13 cellular contexts compared by ENCODE assay signal in genomic region chr3:55607844-55608243, GRCh38.
DNase-seq lines count a peak whose midpoint lies in the region; ATAC-seq and TF ChIP-seq lines count a peak whose summit lies in the region.
"Had no signal": no experiment of that assay in that cellular context is flagged by ENCODE, and none has a peak within 500 bp of the region (broad histone marks: within the 10 kb centered on the region; RNA-seq: fewer than 3 reads in every experiment).

No MANE protein-coding gene starts in this region.

- H3K23ac ChIP-seq in neuronal stem cell (ENCODE audit: low read depth, low read length, poor library complexity), result no peak overlapping the region

- H3K14ac ChIP-seq in neuronal stem cell (ENCODE audit: low read length), result no peak overlapping the region

- no peak overlapping the region for H3K4ac ChIP-seq in neuronal stem cell (ENCODE audit: low read length)

- no peaks in the 10 kb centered on the region for H3K36me3 Mint-ChIP-seq in activated CD4-positive, alpha-beta memory T cell treated with anti-CD3 and anti-CD28 coated beads for 36 hours

- H3K36me3 ChIP-seq in neuronal stem cell (replicated peaks in 1 of 2; ENCODE audit: control insufficient read depth in 2 of 2, insufficient read depth in 2 of 2, low read length in 2 of 2), result no peaks in the 10 kb centered on the region
- H3K36me3 ChIP-seq in heart left ventricle, result no peaks in the 10 kb centered on the region
- H3K36me3 ChIP-seq: BLaER1, upper lobe of left lung had no signal

- ATAC-seq in GM18511 (IDR thresholded peaks at IDR 0.05; ENCODE audit: unreplicated experiment) (peak; percentile 73), HG03039 (IDR thresholded peaks at IDR 0.05; ENCODE audit: unreplicated experiment) (peak; percentile 85), heart left ventricle (no peak)
- ATAC-seq: PC-3 had no signal

- H3K18ac ChIP-seq in neuronal stem cell (ENCODE audit: low read length), result no peak overlapping the region

- no peak overlapping the region for H4K91ac ChIP-seq in neuronal stem cell (ENCODE audit: low read depth, low read length, poor library complexity)

- H2BK15ac ChIP-seq in neuronal stem cell (ENCODE audit: low read length), result no peak overlapping the region

- no peak overlapping the region for H3K4me3 ChIP-seq in neuronal stem cell (ENCODE audit: low read length in 2 of 2)
- H3K4me3 ChIP-seq in heart left ventricle, result no peak overlapping the region
- H3K4me3 ChIP-seq: BLaER1, upper lobe of left lung had no signal

- no peak overlapping the region for H2AFZ ChIP-seq in neuronal stem cell (ENCODE audit: low read length)

- no peak overlapping the region for H3K4me2 ChIP-seq in neuronal stem cell (ENCODE audit: insufficient read depth, low read length, poor library complexity, severe bottlenecking)
- H3K4me2 ChIP-seq: BLaER1 had no signal

- H2BK12ac ChIP-seq in neuronal stem cell (ENCODE audit: low read length), result no peak overlapping the region

- no peak overlapping the region for H4K8ac ChIP-seq in neuronal stem cell (ENCODE audit: low read depth, low read length)

- H2BK120ac ChIP-seq in neuronal stem cell (ENCODE audit: low read depth, low read length), result no peak overlapping the region

- H3K4me3 Mint-ChIP-seq in activated CD4-positive, alpha-beta memory T cell treated with anti-CD3 and anti-CD28 coated beads for 36 hours, result no peak overlapping the region

- no peak overlapping the region for H2AK5ac ChIP-seq in neuronal stem cell (ENCODE audit: low read depth, low read length)

- no peaks in the 10 kb centered on the region for H3K27me3 Mint-ChIP-seq in activated CD4-positive, alpha-beta memory T cell treated with anti-CD3 and anti-CD28 coated beads for 36 hours

- H3K79me1 ChIP-seq in neuronal stem cell (ENCODE audit: low read depth, low read length), result no peaks in the 10 kb centered on the region

- H3K27ac Mint-ChIP-seq in activated CD4-positive, alpha-beta memory T cell treated with anti-CD3 and anti-CD28 coated beads for 36 hours, result no peak overlapping the region

- H3K9me3 ChIP-seq in neuronal stem cell (replicated peaks in 1 of 2; ENCODE audit: control insufficient read depth in 2 of 2, insufficient read depth in 1 of 2, low read depth in 1 of 2, low read length in 2 of 2), result no peaks in the 10 kb centered on the region
- H3K9me3 ChIP-seq in heart left ventricle, result no peaks in the 10 kb centered on the region
- H3K9me3 ChIP-seq: BLaER1, upper lobe of left lung had no signal

- WGBS in neuronal stem cell (ENCODE audit: extremely low coverage in 2 of 2, insufficient read length in 2 of 2, insufficient replicate concordance in 1 of 2), 2 donors, result no CpG with 5 or more reads among the region's 6 CpGs
- whole genome bisulfite sequencing in heart left ventricle, 4 donors, result 78 to 91% (median 84%) methylated on average over 6 of the region's 6 CpGs

- CTCF ChIA-PET in activated CD4-positive, alpha-beta memory T cell treated with anti-CD3 and anti-CD28 coated beads for 36 hours (lab: Charles Lee), result no interaction called here

- no peaks in the 10 kb centered on the region for H3K4me1 Mint-ChIP-seq in activated CD4-positive, alpha-beta memory T cell treated with anti-CD3 and anti-CD28 coated beads for 36 hours (ENCODE audit: low read depth)

- H3K9ac ChIP-seq in neuronal stem cell (ENCODE audit: low read depth, low read length, poor library complexity), result no peak overlapping the region
- H3K9ac ChIP-seq: BLaER1 had no signal

- TF ChIP-seq POLR2A in heart left ventricle (IDR thresholded peaks at IDR 0.05), result no peak

- peaks cover 0 to 10% of the 10 kb centered on the region in 2 donors for H3K4me1 ChIP-seq in neuronal stem cell (ENCODE audit: control insufficient read depth in 2 of 2, insufficient read depth in 1 of 2, low read depth in 1 of 2, low read length in 2 of 2)
- no peaks in the 10 kb centered on the region for H3K4me1 ChIP-seq in heart left ventricle
- H3K4me1 ChIP-seq: BLaER1 had no signal

- H3K9me3 Mint-ChIP-seq in activated CD4-positive, alpha-beta memory T cell treated with anti-CD3 and anti-CD28 coated beads for 36 hours, result peaks cover 2% of the 10 kb centered on the region

- H2BK5ac ChIP-seq in neuronal stem cell (ENCODE audit: low read length), result no peak overlapping the region

- POLR2A ChIA-PET in activated CD4-positive, alpha-beta memory T cell treated with anti-CD3 and anti-CD28 coated beads for 36 hours (lab: Charles Lee), result no interaction called here

- TF ChIP-seq CTCF in GM20000 (IDR thresholded peaks at IDR 0.05; ENCODE audit: extremely low read depth, missing control alignments), result no peak
- no peak for TF ChIP-seq CTCF in heart left ventricle (IDR thresholded peaks at IDR 0.05)

- intact Hi-C loops in heart left ventricle (cut with DNase I), result no loop called here
- intact Hi-C loops in activated CD4-positive, alpha-beta memory T cell treated with anti-CD3 and anti-CD28 coated beads for 36 hours (cut with micrococcal nuclease), result no loop called here

- no peaks in the 10 kb centered on the region for H3K27me3 ChIP-seq in neuronal stem cell (ENCODE audit: control insufficient read depth in 3 of 3, insufficient read depth in 3 of 3, low read depth in 1 of 3, low read length in 3 of 3)
- H3K27me3 ChIP-seq in heart left ventricle, result peaks cover 0 to 5% (median 0%) of the 10 kb centered on the region in 9 donors
- H3K27me3 ChIP-seq: BLaER1, upper lobe of left lung had no signal

- DNase-seq in GM20000 (ENCODE audit: low spot score), result peak; percentile 65
- peak; percentile 55 for DNase-seq in RPMI7951 (ENCODE audit: low read depth)
- no peak for DNase-seq in neuronal stem cell (ENCODE audit: low spot score)
- DNase-seq in heart left ventricle, result no peak
- DNase-seq in activated CD4-positive, alpha-beta memory T cell treated with anti-CD3 and anti-CD28 coated beads for 36 hours, result no peak
- no peak for DNase-seq in mesenteric fat pad (ENCODE audit: low spot score)
- DNase-seq: central memory CD4-positive, alpha-beta T cell; GDM1; PC-3; upper lobe of left lung had no signal

- no peak overlapping the region for H3K27ac ChIP-seq in neuronal stem cell (replicated peaks; ENCODE audit: low read length)
- no peak overlapping the region for H3K27ac ChIP-seq in heart left ventricle
- H3K27ac ChIP-seq: BLaER1, upper lobe of left lung had no signal

Comparison
In these comparisons a context has a peak if more than half of its experiments do, and no peak if none do; other contexts are left out.
1. ATAC-seq: peak in GM18511 (single experiment) and HG03039 (single experiment); none in heart left ventricle (0 of 4).
2. DNase-seq: peak in GM20000 (single experiment) and RPMI7951 (single experiment); none in neuronal stem cell (single experiment), heart left ventricle (0 of 5), activated CD4-positive, alpha-beta memory T cell treated with anti-CD3 and anti-CD28 coated beads for 36 hours (single experiment) and mesenteric fat pad (single experiment).